In the genomic region with DNA sequence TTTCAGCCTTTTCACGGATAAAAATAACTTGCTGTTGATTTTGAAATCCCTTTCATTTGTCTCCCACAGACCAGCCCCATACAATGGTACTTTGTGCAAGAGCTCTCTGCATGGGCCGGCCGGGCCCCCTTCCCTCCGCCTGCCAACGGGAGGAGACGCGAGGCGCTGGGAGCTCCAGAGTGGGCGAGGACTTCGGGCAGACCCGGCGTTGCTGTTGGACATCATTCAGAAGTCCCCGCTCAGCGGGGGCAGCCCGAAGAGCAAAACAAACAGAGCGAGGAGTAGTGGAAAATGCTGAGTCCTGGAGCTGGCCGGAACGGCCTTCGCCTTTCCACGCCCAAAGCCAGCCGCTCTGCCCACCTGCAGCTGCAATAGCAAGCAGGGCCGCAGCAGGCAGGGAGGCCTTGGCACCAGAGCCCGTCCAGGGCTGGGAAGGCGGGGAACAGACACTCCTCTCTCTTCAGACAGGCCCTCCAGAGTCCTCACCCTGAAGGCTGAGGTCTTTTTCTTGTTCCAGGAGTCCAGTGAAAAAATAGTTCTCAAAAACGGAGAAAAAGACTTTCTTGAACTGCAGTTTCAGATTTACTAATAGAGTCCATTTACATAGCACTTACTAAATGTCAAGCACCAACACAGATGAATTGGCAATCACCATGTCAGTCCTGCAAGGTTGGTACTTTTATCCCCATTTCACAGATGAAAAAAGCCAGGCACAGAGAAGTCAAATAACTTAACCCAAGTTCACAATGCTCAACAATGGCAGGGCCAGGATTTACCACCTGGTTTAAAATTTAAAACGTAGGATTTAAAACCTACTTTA, we compare ENCODE assay signal across 8 cellular contexts.
DNase-seq lines count a peak whose midpoint lies in the region; ATAC-seq and TF ChIP-seq lines count a peak whose summit lies in the region.

No MANE protein-coding gene starts in this region.

- H3K9me3 Mint-ChIP-seq in activated T-helper 17 cell treated with anti-CD3 and anti-CD28 coated beads, Interleukin-2, amount 50 U/mL, for 72 hours, result peaks cover 4% of the 10 kb centered on the region
- no peaks in the 10 kb centered on the region for H3K9me3 Mint-ChIP-seq in stimulated activated naive CD8-positive, alpha-beta T cell treated with anti-CD3 and anti-CD28 coated beads, Interleukin-15, Interleukin-2, amounts not matched to agents 100 ng/mL and 50 ng/mL, for 24 hours
- H3K9me3 Mint-ChIP-seq in nephron progenitor cell, result peaks cover 6% of the 10 kb centered on the region

- peak overlapping the region; percentile 85 for H3K27ac Mint-ChIP-seq in activated T-helper 17 cell treated with anti-CD3 and anti-CD28 coated beads, Interleukin-2, amount 50 U/mL, for 72 hours
- H3K27ac Mint-ChIP-seq in stimulated activated naive CD8-positive, alpha-beta T cell treated with anti-CD3 and anti-CD28 coated beads, Interleukin-15, Interleukin-2, amounts not matched to agents 100 ng/mL and 50 ng/mL, for 24 hours, result peak overlapping the region; percentile 53
- no peak overlapping the region for H3K27ac Mint-ChIP-seq in nephron progenitor cell

- DNase-seq in iris pigment epithelial cell (ENCODE audit: low read depth), result peak; percentile 71
- no peak for DNase-seq in NCI-H2196 (lab: John Stamatoyannopoulos, UW; ENCODE audit: unreplicated experiment)
- no peak for DNase-seq in activated CD4-positive, alpha-beta T cell treated with anti-CD3 and anti-CD28 coated beads, Interleukin-2, amount 50 U/mL, for 4 hours
- no peak for DNase-seq in nephron progenitor cell

- peak overlapping the region; percentile 57 for H3K4me3 Mint-ChIP-seq in activated T-helper 17 cell treated with anti-CD3 and anti-CD28 coated beads, Interleukin-2, amount 50 U/mL, for 72 hours
- H3K4me3 Mint-ChIP-seq in stimulated activated naive CD8-positive, alpha-beta T cell treated with anti-CD3 and anti-CD28 coated beads, Interleukin-15, Interleukin-2, amounts not matched to agents 100 ng/mL and 50 ng/mL, for 24 hours, result no peak overlapping the region
- H3K4me3 Mint-ChIP-seq in nephron progenitor cell, result no peak overlapping the region

- no peak for TF ChIP-seq CTCF in nephron progenitor cell (IDR thresholded peaks at IDR 0.05)

- H3K4me1 Mint-ChIP-seq in activated T-helper 17 cell treated with anti-CD3 and anti-CD28 coated beads, Interleukin-2, amount 50 U/mL, for 72 hours, result peaks cover 60% of the 10 kb centered on the region
- H3K4me1 Mint-ChIP-seq in stimulated activated naive CD8-positive, alpha-beta T cell treated with anti-CD3 and anti-CD28 coated beads, Interleukin-15, Interleukin-2, amounts not matched to agents 100 ng/mL and 50 ng/mL, for 24 hours (ENCODE audit: low read depth), result peaks cover 93% of the 10 kb centered on the region
- peaks cover 51% of the 10 kb centered on the region for H3K4me1 Mint-ChIP-seq in nephron progenitor cell

- peaks cover 27% of the 10 kb centered on the region for H3K36me3 Mint-ChIP-seq in activated T-helper 17 cell treated with anti-CD3 and anti-CD28 coated beads, Interleukin-2, amount 50 U/mL, for 72 hours (ENCODE audit: low read depth)
- H3K36me3 Mint-ChIP-seq in stimulated activated naive CD8-positive, alpha-beta T cell treated with anti-CD3 and anti-CD28 coated beads, Interleukin-15, Interleukin-2, amounts not matched to agents 100 ng/mL and 50 ng/mL, for 24 hours (ENCODE audit: low read depth), result peaks cover 25% of the 10 kb centered on the region
- H3K36me3 Mint-ChIP-seq in nephron progenitor cell (ENCODE audit: low read depth), result peaks cover 8% of the 10 kb centered on the region

- no peaks in the 10 kb centered on the region for H3K27me3 Mint-ChIP-seq in activated T-helper 17 cell treated with anti-CD3 and anti-CD28 coated beads, Interleukin-2, amount 50 U/mL, for 72 hours
- no peaks in the 10 kb centered on the region for H3K27me3 Mint-ChIP-seq in stimulated activated naive CD8-positive, alpha-beta T cell treated with anti-CD3 and anti-CD28 coated beads, Interleukin-15, Interleukin-2, amounts not matched to agents 100 ng/mL and 50 ng/mL, for 24 hours
- H3K27me3 Mint-ChIP-seq in nephron progenitor cell (ENCODE audit: low read depth, poor library complexity), result peaks cover 2% of the 10 kb centered on the region

- ATAC-seq in GM21619 (IDR thresholded peaks at IDR 0.05; ENCODE audit: unreplicated experiment) (peak; percentile 38), HG02759 (IDR thresholded peaks at IDR 0.05; ENCODE audit: unreplicated experiment) (no peak)
- ATAC-seq in activated T-helper 17 cell treated with anti-CD3 and anti-CD28 coated beads, Interleukin-2, amount 50 U/mL, for 72 hours (replicated peaks), result peak; percentile 18
